Comparison of ENCODE assay signal across 17 cellular contexts in genomic region chr5:464843-465590, GRCh38. TPM values are rescaled to one million over a fixed set of nuclear protein-coding genes. Genes with fewer than 3 reads are reported as not detected.
A peak's percentile ranks its signal among the peaks of the same experiment; 100 is the strongest.
DNase-seq lines count a peak whose midpoint lies in the region; ATAC-seq and TF ChIP-seq lines count a peak whose summit lies in the region.
"Had no signal": no experiment of that assay in that cellular context is flagged by ENCODE, and none has a peak within 500 bp of the region (broad histone marks: within the 10 kb centered on the region; RNA-seq: fewer than 3 reads in every experiment).

No MANE protein-coding gene starts in this region.

- no peaks in the 10 kb centered on the region for H3K9me3 ChIP-seq in tibial artery
- H3K9me3 ChIP-seq: Caco-2, left lung had no signal

- H3K36me3 Mint-ChIP-seq in activated T-helper 17 cell treated with anti-CD3 and anti-CD28 coated beads, Interleukin-2, amount 50 U/mL, for 72 hours (ENCODE audit: low read depth) = peaks cover 59% of the 10 kb centered on the region

- no peaks in the 10 kb centered on the region for H3K27me3 ChIP-seq in tibial artery
- H3K27me3 ChIP-seq: left lung had no signal

- DNase-seq in activated naive CD4-positive, alpha-beta T cell treated with anti-CD3 and anti-CD28 coated beads, Interleukin-2, amount 50 U/mL, for 16 hours = peak; percentile 10
- no peak for DNase-seq in activated naive CD4-positive, alpha-beta T cell (lab: John Stamatoyannopoulos, UW)
- DNase-seq in left colon = peak; percentile 8 to 16
- peak; percentile 11 to 57 for DNase-seq in tibial artery
- no peak for DNase-seq in caudate nucleus (lab: John Stamatoyannopoulos, UW)
- DNase-seq: activated CD4-positive, CD25-positive, alpha-beta regulatory T cell; Caco-2; cerebellar nuclear complex; NCI-H146; SHP77 treated with DMSO at 0.1 percent for 48 hours; stimulated activated naive CD4-positive, alpha-beta T cell treated with Interleukin-2 at 50 U/mL for 16 hours; T-helper 2 cell had no signal

- intact Hi-C loops in left colon (cut with DNase I, micrococcal nuclease) = no loop called here
- intact Hi-C loops in tibial artery (cut with DNase I; ENCODE audit: low total_unique reads) = no loop called here

- no peaks in the 10 kb centered on the region for H3K27me3 Mint-ChIP-seq in activated T-helper 17 cell treated with anti-CD3 and anti-CD28 coated beads, Interleukin-2, amount 50 U/mL, for 72 hours

- no peak overlapping the region for H3K27ac Mint-ChIP-seq in activated T-helper 17 cell treated with anti-CD3 and anti-CD28 coated beads, Interleukin-2, amount 50 U/mL, for 72 hours

- peak overlapping the region; percentile 64 for H3K4me3 Mint-ChIP-seq in activated T-helper 17 cell treated with anti-CD3 and anti-CD28 coated beads, Interleukin-2, amount 50 U/mL, for 72 hours

- peaks cover 40 to 88% (median 63%) of the 10 kb centered on the region in 3 donors for H3K36me3 ChIP-seq in tibial artery

- TF ChIP-seq CTCF in tibial artery (IDR thresholded peaks at IDR 0.05) = no peak

- ATAC-seq in activated T-helper 17 cell treated with anti-CD3 and anti-CD28 coated beads, Interleukin-2, amount 50 U/mL, for 72 hours (replicated peaks) = no peak
- peak; percentile 2 for ATAC-seq in left colon
- ATAC-seq in GM19452 (IDR thresholded peaks at IDR 0.05; ENCODE audit: unreplicated experiment) = no peak
- ATAC-seq in HG03159 (IDR thresholded peaks at IDR 0.05; ENCODE audit: unreplicated experiment) = no peak
- ATAC-seq: left lung had no signal

- no peak overlapping the region for H3K4me3 ChIP-seq in tibial artery
- H3K4me3 ChIP-seq: left lung had no signal

- no peak overlapping the region for H3K27ac ChIP-seq in tibial artery
- no peak overlapping the region for H3K27ac ChIP-seq in caudate nucleus (ENCODE audit: low read depth, low read length)
- H3K27ac ChIP-seq: left lung, parathyroid adenoma had no signal

- no peaks in the 10 kb centered on the region for H3K9me3 Mint-ChIP-seq in activated T-helper 17 cell treated with anti-CD3 and anti-CD28 coated beads, Interleukin-2, amount 50 U/mL, for 72 hours

- no peaks in the 10 kb centered on the region for H3K4me1 ChIP-seq in tibial artery
- H3K4me1 ChIP-seq: Caco-2, left lung, parathyroid adenoma had no signal

- peaks cover 13% of the 10 kb centered on the region for H3K4me1 Mint-ChIP-seq in activated T-helper 17 cell treated with anti-CD3 and anti-CD28 coated beads, Interleukin-2, amount 50 U/mL, for 72 hours

RNA-seq across cellular contexts. Expression of gene EXOC3, which starts 22.0 kb away (rescaled TPM):
- total RNA-seq in activated T-helper 17 cell treated with anti-CD3 and anti-CD28 coated beads, Interleukin-2, amount 50 U/mL, for 72 hours = 10 to 100 TPM; 78.3 to 93.6 TPM
- total RNA-seq in left colon = 10 to 100 TPM; 65.2 to 75.1 TPM

RNA-seq across cellular contexts. Expression of gene SLC9A3, which starts 59.2 kb away (rescaled TPM):
- 1 to 10 TPM; 1.6 to 2.2 TPM for total RNA-seq in activated T-helper 17 cell treated with anti-CD3 and anti-CD28 coated beads, Interleukin-2, amount 50 U/mL, for 72 hours
- 100 to 1,000 TPM in 1 of 2 donors, 10 to 100 TPM in 1; 78.1 to 170 TPM for total RNA-seq in left colon

Comparison
In these comparisons a context has a peak if more than half of its experiments do, and no peak if none do; other contexts are left out.
1. DNase-seq: peak in activated naive CD4-positive, alpha-beta T cell treated with anti-CD3 and anti-CD28 coated beads, Interleukin-2, amount 50 U/mL, for 16 hours (single experiment), left colon (2 of 2) and tibial artery (2 of 2); none in activated naive CD4-positive, alpha-beta T cell (0 of 4) and caudate nucleus (0 of 61).
2. RNA of gene SLC9A3, which starts 59.2 kb away (total RNA-seq): 78.1 to 170 TPM in left colon; 1.6 to 2.2 TPM in activated T-helper 17 cell treated with anti-CD3 and anti-CD28 coated beads, Interleukin-2, amount 50 U/mL, for 72 hours; every median in the first group is over 10 times any median in the second.